Comparison of ENCODE assay signal across 19 cellular contexts in the genomic region with DNA sequence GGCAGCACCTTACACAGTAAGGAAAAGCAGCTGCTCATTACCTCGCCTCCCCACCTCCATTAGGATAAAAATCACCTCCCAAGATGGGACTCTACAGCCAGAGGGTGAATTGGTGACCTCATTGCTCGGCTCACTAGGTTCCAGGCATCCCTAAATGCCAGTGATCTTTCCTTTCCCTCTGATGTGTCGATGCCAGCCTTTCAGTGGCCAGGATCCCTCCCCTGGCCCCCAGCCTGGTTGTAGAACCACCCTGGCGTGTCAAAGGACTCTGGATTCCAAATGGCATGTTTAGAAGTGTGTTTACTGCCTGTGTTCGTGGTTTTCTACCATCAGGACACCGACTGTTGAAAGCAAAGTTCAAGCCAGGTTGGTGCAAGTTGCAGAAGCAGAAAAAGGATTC.
"Had no signal": no experiment of that assay in that cellular context is flagged by ENCODE, and none has a peak within 500 bp of the region (broad histone marks: within the 10 kb centered on the region; RNA-seq: fewer than 3 reads in every experiment).

No MANE protein-coding gene starts in this region.

- H3K4me1 ChIP-seq: neural progenitor cell, psoas muscle, sigmoid colon had no signal

- H3K9me3 ChIP-seq: psoas muscle, sigmoid colon had no signal

- H3K27me3 ChIP-seq: neural progenitor cell, sigmoid colon had no signal

- H3K4me2 ChIP-seq: neural progenitor cell had no signal

- H3K36me3 ChIP-seq: neural progenitor cell, sigmoid colon had no signal

- DNase-seq: activated CD4-positive, alpha-beta T cell treated with anti-CD3 and anti-CD28 coated beads for 48 hours; activated CD4-positive, CD25-positive, alpha-beta regulatory T cell; activated CD8-positive, alpha-beta T cell treated with anti-CD3 and anti-CD28 coated beads for 36 hours; activated naive CD4-positive, alpha-beta T cell; activated naive CD8-positive, alpha-beta T cell treated with anti-CD3 and anti-CD28 coated beads, Interleukin-2, amount 10 ng/mL, durations not matched to agents 7 days and 5 days; activated T-cell treated with anti-CD3 and anti-CD28 coated beads, Interleukin-2, amount 50 U/mL, for 1 hour; amygdala; caudate nucleus; effector memory CD8-positive, alpha-beta T cell; foreskin fibroblast; glutamatergic neuron; hippocampal formation; left ventricle myocardium superior; psoas muscle; sigmoid colon; stimulated activated naive B cell treated with anti-CD40 and anti-IgM and Interleukin-4, amounts not matched to agents 10 μg/mL and 1 μg/mL and 100 μg/mL, for 72 hours; T-cell had no signal

- H3K27ac ChIP-seq: neural progenitor cell, psoas muscle, sigmoid colon had no signal

- H3K9ac ChIP-seq: neural progenitor cell had no signal

- H3K4me3 ChIP-seq: neural progenitor cell, psoas muscle, sigmoid colon had no signal

- H2AFZ ChIP-seq: neural progenitor cell had no signal

- ATAC-seq: activated CD8-positive, alpha-beta T cell treated with anti-CD3 and anti-CD28 coated beads for 36 hours; activated T-helper 17 cell treated with anti-CD3 and anti-CD28 coated beads, Interleukin-2, amount 50 U/mL, for 72 hours; effector memory CD8-positive, alpha-beta T cell; left ventricle myocardium superior; psoas muscle; stimulated activated naive B cell treated with anti-CD40 and anti-IgM and Interleukin-4, amounts not matched to agents 10 μg/mL and 1 μg/mL and 100 μg/mL, for 72 hours; T-cell had no signal
